ENCODE assay signal across 8 cellular contexts in genomic region chr7:50449501-50449880, GRCh38.
DNase-seq lines count a peak whose midpoint lies in the region; ATAC-seq, FAIRE-seq and TF ChIP-seq lines count a peak whose summit lies in the region.

No MANE protein-coding gene starts in this region.

- H3K36me3 Mint-ChIP-seq in nephron (ENCODE audit: low read depth), result peaks cover 17% of the 10 kb centered on the region

- peaks cover 35% of the 10 kb centered on the region for H3K4me1 ChIP-seq in KMS-11 (ENCODE audit: low read depth, poor library complexity, severe bottlenecking)

- peaks cover 11% of the 10 kb centered on the region for H3K27me3 Mint-ChIP-seq in nephron (ENCODE audit: low read depth)

- peak overlapping the region; percentile 88 to 91 (median 88) for H3K4me3 Mint-ChIP-seq in nephron

- H3K9me3 Mint-ChIP-seq in nephron, result no peaks in the 10 kb centered on the region

- H3K4me3 ChIP-seq in KMS-11 (IDR thresholded peaks at IDR 0.05; ENCODE audit: insufficient read depth, low read depth, low read length) (no peak overlapping the region), choroid plexus epithelial cell (ENCODE audit: low read depth, low read length) (peak overlapping the region; percentile 70)

- DNase-seq in DMS79 (lab: John Stamatoyannopoulos, UW) (peak; percentile 10), choroid plexus epithelial cell (ENCODE audit: low read depth) (no peak), GM19239 (ENCODE audit: insufficient read length, low spot score) (no peak), globus pallidus (ENCODE audit: low spot score) (no peak), RCC 7860 (ENCODE audit: low spot score) (no peak)

- H3K36me3 ChIP-seq in KMS-11 (ENCODE audit: insufficient read depth), result peaks cover 6% of the 10 kb centered on the region; the same call in 1 of the 2 replicates

- H4K20me1 ChIP-seq in KMS-11 (ENCODE audit: insufficient read depth), result no peaks in the 10 kb centered on the region

- ATAC-seq in HG03108 (IDR thresholded peaks at IDR 0.05; ENCODE audit: unreplicated experiment), result no peak

- H2AFZ ChIP-seq in KMS-11 (ENCODE audit: low read depth), result peak overlapping the region; percentile 99; the same call in 1 of the 2 replicates

- FAIRE-seq in GM19239 (lab: Jason Lieb, UNC), result no peak
- no peak for FAIRE-seq in RCC 7860 (lab: Jason Lieb, UNC)

- peaks cover 26% of the 10 kb centered on the region for H3K79me2 ChIP-seq in KMS-11 (ENCODE audit: insufficient read depth, low read depth)

- peak overlapping the region; percentile 79 for H3K9ac ChIP-seq in KMS-11

- H3K4me2 ChIP-seq in KMS-11, result peak overlapping the region; percentile 97

- H3K27me3 ChIP-seq in KMS-11 (ENCODE audit: insufficient read depth, low read depth), result no peaks in the 10 kb centered on the region

- H3K4me1 Mint-ChIP-seq in nephron, result peaks cover 20% of the 10 kb centered on the region

- peak overlapping the region; percentile 67; the same call in 1 of the 2 replicates for H3K27ac ChIP-seq in KMS-11

- H3K27ac Mint-ChIP-seq in nephron, result no peak overlapping the region

- TF ChIP-seq CTCF in KMS-11 (conservative IDR thresholded peaks at IDR 0.05; ENCODE audit: low read depth, low read length), result no peak
- no peak for TF ChIP-seq CTCF in choroid plexus epithelial cell (conservative IDR thresholded peaks at IDR 0.05; ENCODE audit: low read depth, low read length)
- TF ChIP-seq CTCF in nephron (IDR thresholded peaks at IDR 0.05; ENCODE audit: unreplicated experiment in 3 of 3), result no peak
